ENCODE assay signal across 1 cellular context in the genomic region with DNA sequence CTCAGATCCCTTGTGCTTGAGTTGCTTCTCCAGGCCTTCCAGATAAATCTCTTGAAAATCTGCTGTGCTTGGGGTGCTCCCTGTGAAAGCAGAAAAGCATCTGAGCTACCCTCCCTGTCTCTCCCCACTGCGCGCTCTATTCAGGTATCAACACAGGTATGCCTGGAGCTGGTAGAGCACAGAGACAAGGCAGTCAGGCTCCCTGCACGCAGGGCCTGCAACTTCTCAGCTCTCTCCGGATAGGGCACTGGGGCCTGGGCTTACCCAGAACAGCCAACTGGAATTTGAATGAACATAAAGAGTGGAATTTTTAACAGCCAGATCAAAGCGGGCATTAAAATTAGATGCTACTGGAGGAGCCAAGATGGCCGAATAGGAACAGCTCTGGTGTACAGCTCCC.
TF ChIP-seq lines count a peak whose summit lies in the region.

No MANE protein-coding gene starts in this region.

TF ChIP-seq in HepG2, 621 proteins besides CTCF, POLR2A, EP300 and RAD21 (continued from another document):
- TF ChIP-seq, protein P1, sequence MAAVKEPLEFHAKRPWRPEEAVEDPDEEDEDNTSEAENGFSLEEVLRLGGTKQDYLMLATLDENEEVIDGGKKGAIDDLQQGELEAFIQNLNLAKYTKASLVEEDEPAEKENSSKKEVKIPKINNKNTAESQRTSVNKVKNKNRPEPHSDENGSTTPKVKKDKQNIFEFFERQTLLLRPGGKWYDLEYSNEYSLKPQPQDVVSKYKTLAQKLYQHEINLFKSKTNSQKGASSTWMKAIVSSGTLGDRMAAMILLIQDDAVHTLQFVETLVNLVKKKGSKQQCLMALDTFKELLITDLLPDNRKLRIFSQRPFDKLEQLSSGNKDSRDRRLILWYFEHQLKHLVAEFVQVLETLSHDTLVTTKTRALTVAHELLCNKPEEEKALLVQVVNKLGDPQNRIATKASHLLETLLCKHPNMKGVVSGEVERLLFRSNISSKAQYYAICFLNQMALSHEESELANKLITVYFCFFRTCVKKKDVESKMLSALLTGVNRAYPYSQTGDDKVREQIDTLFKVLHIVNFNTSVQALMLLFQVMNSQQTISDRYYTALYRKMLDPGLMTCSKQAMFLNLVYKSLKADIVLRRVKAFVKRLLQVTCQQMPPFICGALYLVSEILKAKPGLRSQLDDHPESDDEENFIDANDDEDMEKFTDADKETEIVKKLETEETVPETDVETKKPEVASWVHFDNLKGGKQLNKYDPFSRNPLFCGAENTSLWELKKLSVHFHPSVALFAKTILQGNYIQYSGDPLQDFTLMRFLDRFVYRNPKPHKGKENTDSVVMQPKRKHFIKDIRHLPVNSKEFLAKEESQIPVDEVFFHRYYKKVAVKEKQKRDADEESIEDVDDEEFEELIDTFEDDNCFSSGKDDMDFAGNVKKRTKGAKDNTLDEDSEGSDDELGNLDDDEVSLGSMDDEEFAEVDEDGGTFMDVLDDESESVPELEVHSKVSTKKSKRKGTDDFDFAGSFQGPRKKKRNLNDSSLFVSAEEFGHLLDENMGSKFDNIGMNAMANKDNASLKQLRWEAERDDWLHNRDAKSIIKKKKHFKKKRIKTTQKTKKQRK (IDR thresholded peaks at IDR 0.05; ENCODE audit: low read length): no peak
- no peak for TF ChIP-seq SSRP1 (CRISPR knock-in tag; IDR thresholded peaks at IDR 0.05)
- TF ChIP-seq, protein P2, sequence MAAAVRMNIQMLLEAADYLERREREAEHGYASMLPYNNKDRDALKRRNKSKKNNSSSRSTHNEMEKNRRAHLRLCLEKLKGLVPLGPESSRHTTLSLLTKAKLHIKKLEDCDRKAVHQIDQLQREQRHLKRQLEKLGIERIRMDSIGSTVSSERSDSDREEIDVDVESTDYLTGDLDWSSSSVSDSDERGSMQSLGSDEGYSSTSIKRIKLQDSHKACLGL (CRISPR knock-in tag; IDR thresholded peaks at IDR 0.05): no peak
- TF ChIP-seq, protein P3, sequence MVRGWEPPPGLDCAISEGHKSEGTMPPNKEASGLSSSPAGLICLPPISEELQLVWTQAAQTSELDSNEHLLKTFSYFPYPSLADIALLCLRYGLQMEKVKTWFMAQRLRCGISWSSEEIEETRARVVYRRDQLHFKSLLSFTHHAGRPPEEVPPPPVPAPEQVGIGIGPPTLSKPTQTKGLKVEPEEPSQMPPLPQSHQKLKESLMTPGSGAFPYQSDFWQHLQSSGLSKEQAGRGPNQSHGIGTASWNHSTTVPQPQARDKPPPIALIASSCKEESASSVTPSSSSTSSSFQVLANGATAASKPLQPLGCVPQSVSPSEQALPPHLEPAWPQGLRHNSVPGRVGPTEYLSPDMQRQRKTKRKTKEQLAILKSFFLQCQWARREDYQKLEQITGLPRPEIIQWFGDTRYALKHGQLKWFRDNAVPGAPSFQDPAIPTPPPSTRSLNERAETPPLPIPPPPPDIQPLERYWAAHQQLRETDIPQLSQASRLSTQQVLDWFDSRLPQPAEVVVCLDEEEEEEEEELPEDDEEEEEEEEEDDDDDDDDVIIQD (CRISPR knock-in tag; IDR thresholded peaks at IDR 0.05; ENCODE audit: low read depth): no peak
- no peak for TF ChIP-seq TEAD3 (CRISPR knock-in tag; optimal IDR thresholded peaks at IDR 0.05; ENCODE audit: borderline replicate concordance)
